In the genomic region with DNA sequence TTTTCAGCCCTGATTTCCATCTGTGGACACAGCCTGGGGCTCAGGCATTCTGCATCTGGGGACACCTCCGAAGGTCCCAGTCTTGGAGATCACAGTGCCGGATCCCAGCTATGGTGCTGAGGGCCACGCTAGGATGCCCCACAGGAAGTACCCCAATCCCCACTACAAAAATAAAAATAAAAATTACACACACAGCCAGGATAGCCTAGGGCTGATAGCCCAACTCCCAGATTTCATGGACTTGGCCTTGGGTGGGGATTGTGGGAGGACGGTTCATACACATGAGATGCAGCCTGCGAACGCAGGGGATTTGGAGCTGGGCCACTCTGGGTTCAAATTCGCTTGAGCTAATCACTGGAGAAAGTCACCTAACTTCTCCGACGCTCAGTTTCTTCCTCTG, we compare ENCODE assay signal across 30 cellular contexts.
"Had no signal": no experiment of that assay in that cellular context is flagged by ENCODE, and none has a peak within 500 bp of the region (broad histone marks: within the 10 kb centered on the region; RNA-seq: fewer than 3 reads in every experiment).

No MANE protein-coding gene starts in this region.

- H3K27ac ChIP-seq: body of pancreas, colonic mucosa, dorsolateral prefrontal cortex, esophagus muscularis mucosa, foreskin keratinocyte, gastrocnemius medialis had no signal

- H3K4me1 ChIP-seq: body of pancreas, colonic mucosa, esophagus muscularis mucosa, foreskin keratinocyte, gastrocnemius medialis had no signal

- H3K9me3 ChIP-seq: colonic mucosa, gastrocnemius medialis had no signal

- DNase-seq: activated CD4-positive, alpha-beta memory T cell treated with anti-CD3 and anti-CD28 coated beads, Interleukin-2, amount 10 ng/mL, durations not matched to agents 7 days and 5 days; activated CD4-positive, alpha-beta T cell treated with anti-CD3 and anti-CD28 coated beads for 1 hour; activated CD4-positive, alpha-beta T cell treated with anti-CD3 and anti-CD28 coated beads for 4 hours; activated CD4-positive, alpha-beta T cell treated with anti-CD3 and anti-CD28 coated beads, Interleukin-2, amount 10 ng/mL, durations not matched to agents 7 days and 5 days; activated CD4-positive, alpha-beta T cell treated with anti-CD3 and anti-CD28 coated beads, Interleukin-2, amount 50 U/mL, for 4 hours; activated CD4-positive, CD25-positive, alpha-beta regulatory T cell; activated CD8-positive, alpha-beta memory T cell treated with anti-CD3 and anti-CD28 coated beads, Interleukin-2, amount 50 U/mL, for 48 hours; activated gamma-delta T cell; activated naive CD4-positive, alpha-beta T cell; activated naive CD4-positive, alpha-beta T cell treated with anti-CD3 and anti-CD28 coated beads, Interleukin-2, amount 10 ng/mL, durations not matched to agents 7 days and 5 days; activated naive CD8-positive, alpha-beta T cell treated with anti-CD3 and anti-CD28 coated beads, Interleukin-2, amount 10 ng/mL, durations not matched to agents 7 days and 5 days; activated T-cell treated with anti-CD3 and anti-CD28 coated beads for 4 hours; activated T-cell treated with anti-CD3 and anti-CD28 coated beads, Interleukin-2, amount 50 U/mL, for 24 hours; activated T-cell treated with anti-CD3 and anti-CD28 coated beads, Interleukin-2, amount 50 U/mL, for 72 hours; amniotic stem cell; anterior cingulate cortex; body of pancreas; central memory CD4-positive, alpha-beta T cell; cerebellar nuclear complex; colonic mucosa; dorsolateral prefrontal cortex; effector memory CD4-positive, alpha-beta T cell; erythroblast; foreskin keratinocyte; gastrocnemius medialis; glutamatergic neuron; T-helper 1 cell; T-helper 17 cell had no signal

- H3K4me3 ChIP-seq: body of pancreas, colonic mucosa, dorsolateral prefrontal cortex, esophagus muscularis mucosa, gastrocnemius medialis had no signal

- H3K27me3 ChIP-seq: body of pancreas had no signal

- H3K36me3 ChIP-seq: colonic mucosa, esophagus muscularis mucosa, gastrocnemius medialis had no signal

- ATAC-seq: activated naive CD4-positive, alpha-beta T cell treated with anti-CD3 and anti-CD28 coated beads, Interleukin-2, amount 50 U/mL, for 72 hours; activated T-cell treated with anti-CD3 and anti-CD28 coated beads, Interleukin-2, amount 50 U/mL, for 72 hours; body of pancreas; foreskin keratinocyte; gastrocnemius medialis; T-helper 17 cell had no signal
